ENCODE assay signal across 25 cellular contexts in the genomic region with DNA sequence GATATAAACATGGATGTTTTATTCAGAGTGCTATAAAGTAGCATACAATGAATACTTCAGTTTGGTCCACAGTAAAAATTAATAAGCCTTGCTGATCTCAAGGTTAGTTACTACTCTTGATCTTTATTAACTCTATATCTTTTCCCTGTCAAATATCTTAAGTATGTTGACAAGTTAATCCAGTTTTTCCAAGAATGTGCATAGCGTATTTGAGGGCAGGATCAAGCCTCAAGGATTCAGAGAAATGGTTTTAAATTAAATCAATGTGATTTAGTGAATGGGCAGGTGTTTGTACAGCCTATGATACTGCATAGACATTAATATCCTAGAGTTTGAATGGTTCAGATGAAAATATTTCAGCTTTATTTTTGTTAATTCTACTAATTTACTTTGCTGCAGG.
"Had no signal": no experiment of that assay in that cellular context is flagged by ENCODE, and none has a peak within 500 bp of the region (broad histone marks: within the 10 kb centered on the region; RNA-seq: fewer than 3 reads in every experiment).

No MANE protein-coding gene starts in this region.

- FAIRE-seq: K562 had no signal

- H3K4me1 ChIP-seq: breast epithelium had no signal

- H3K36me3 ChIP-seq: breast epithelium had no signal

- DNase-seq: activated CD4-positive, alpha-beta T cell treated with anti-CD3 and anti-CD28 coated beads for 48 hours; activated CD4-positive, alpha-beta T cell treated with anti-CD3 and anti-CD28 coated beads, Interleukin-2, amount 50 U/mL, for 48 hours; activated CD8-positive, alpha-beta memory T cell treated with anti-CD3 and anti-CD28 coated beads, Interleukin-2, amount 50 U/mL, for 48 hours; activated T-cell treated with anti-CD3 and anti-CD28 coated beads, Interleukin-2, amount 50 U/mL, for 4 hours; adrenal gland; anterior cingulate cortex; caudate nucleus; Karpas-422; MM.1S; NCI-H1105 treated with DMSO at 0.1 percent for 48 hours; NCI-H146; NCI-H187 treated with DMSO at 0.1 percent for 48 hours; NCI-H2081 treated with DMSO at 0.1 percent for 48 hours; NCI-H446; NCI-H524; Peyer's patch; Right ventricle myocardium superior; SJCRH30; SK-N-SH had no signal

- H3K4me2 ChIP-seq: SK-N-SH had no signal

- H3K9me3 Mint-ChIP-seq: activated naive CD4-positive, alpha-beta T cell treated with anti-CD3 and anti-CD28 coated beads, Interleukin-2, amount 50 U/mL, for 72 hours; activated T-cell treated with anti-CD3 and anti-CD28 coated beads, Interleukin-2, amount 50 U/mL, for 4 hours; activated T-helper 2 cell treated with anti-CD3 and anti-CD28 coated beads, Interferon-gamma antibody, Interleukin-2, Interleukin-4, amounts not matched to agents 10 μg/mL and 5 μg/mL and 100 μg/mL, durations not matched to agents 14 hours and 24 hours and 36 hours had no signal

- H3K9ac ChIP-seq: SK-N-SH had no signal

- ATAC-seq: activated CD4-positive, CD25-positive, alpha-beta regulatory T cell treated with anti-CD3 and anti-CD28 coated beads, Interleukin-2, amount 50 U/mL, for 24 hours; activated naive CD4-positive, alpha-beta T cell treated with anti-CD3 and anti-CD28 coated beads, Interleukin-2, amount 50 U/mL, for 72 hours; activated T-cell treated with anti-CD3 and anti-CD28 coated beads, Interleukin-2, amount 50 U/mL, for 4 hours; K562 had no signal

- H3K27me3 ChIP-seq: adrenal gland, breast epithelium, Peyer's patch, SJCRH30 had no signal

- H3K4me3 ChIP-seq: adrenal gland, breast epithelium, K562, Peyer's patch, SJCRH30 had no signal

- H3K27ac Mint-ChIP-seq: activated T-helper 2 cell treated with anti-CD3 and anti-CD28 coated beads, Interferon-gamma antibody, Interleukin-2, Interleukin-4, amounts not matched to agents 10 μg/mL and 5 μg/mL and 100 μg/mL, durations not matched to agents 14 hours and 24 hours and 36 hours had no signal

- H3K4me3 Mint-ChIP-seq: activated T-cell treated with anti-CD3 and anti-CD28 coated beads, Interleukin-2, amount 50 U/mL, for 4 hours had no signal

- H3K9me3 ChIP-seq: adrenal gland, breast epithelium, Peyer's patch, SJCRH30, SK-N-SH had no signal

- H3K27ac ChIP-seq: adrenal gland, breast epithelium, Peyer's patch, RWPE1, SJCRH30 had no signal
